ENCODE assay signal across 20 cellular contexts in genomic region chrX:8245411-8245810, GRCh38.
"Had no signal": no experiment of that assay in that cellular context is flagged by ENCODE, and none has a peak within 500 bp of the region (broad histone marks: within the 10 kb centered on the region; RNA-seq: fewer than 3 reads in every experiment).

No MANE protein-coding gene starts in this region.

- H3K36me3 ChIP-seq: adrenal gland, colonic mucosa, thyroid gland had no signal

- H3K4me3 ChIP-seq: adrenal gland, colonic mucosa, thyroid gland had no signal

- H3K27ac ChIP-seq: adrenal gland, colonic mucosa, parathyroid adenoma, thyroid gland had no signal

- H3K27ac Mint-ChIP-seq: activated CD4-positive, alpha-beta memory T cell treated with anti-CD3 and anti-CD28 coated beads, Interleukin-2, amount 10 ng/mL, durations not matched to agents 7 days and 5 days; activated naive CD4-positive, alpha-beta T cell treated with anti-CD3 and anti-CD28 coated beads, Interleukin-2, amount 50 U/mL, for 24 hours; activated T-cell treated with anti-CD3 and anti-CD28 coated beads, Interleukin-2, amount 50 U/mL, for 24 hours; naive B cell; stimulated activated memory B cell treated with anti-CD40 and anti-IgM and Interleukin-4, amounts not matched to agents 10 μg/mL and 1 μg/mL and 100 μg/mL, for 72 hours; T-cell had no signal

- H3K36me3 Mint-ChIP-seq: activated naive CD4-positive, alpha-beta T cell treated with anti-CD3 and anti-CD28 coated beads, Interleukin-2, amount 50 U/mL, for 24 hours; naive B cell; stimulated activated memory B cell treated with anti-CD40 and anti-IgM and Interleukin-4, amounts not matched to agents 10 μg/mL and 1 μg/mL and 100 μg/mL, for 72 hours; T-cell had no signal

- H2AFZ ChIP-seq: parathyroid adenoma had no signal

- FAIRE-seq: islet of Langerhans, urothelium cell line had no signal

- H3K9me3 ChIP-seq: adrenal gland, colonic mucosa, thyroid gland had no signal

- H3K4me1 Mint-ChIP-seq: activated CD4-positive, alpha-beta memory T cell treated with anti-CD3 and anti-CD28 coated beads, Interleukin-2, amount 10 ng/mL, durations not matched to agents 7 days and 5 days; activated naive CD4-positive, alpha-beta T cell treated with anti-CD3 and anti-CD28 coated beads, Interleukin-2, amount 50 U/mL, for 24 hours; naive B cell; stimulated activated memory B cell treated with anti-CD40 and anti-IgM and Interleukin-4, amounts not matched to agents 10 μg/mL and 1 μg/mL and 100 μg/mL, for 72 hours; T-cell had no signal

- H3K4me1 ChIP-seq: adrenal gland, colonic mucosa, parathyroid adenoma, thyroid gland had no signal

- H3K9ac ChIP-seq: parathyroid adenoma had no signal

- H3K4me3 Mint-ChIP-seq: activated CD4-positive, alpha-beta memory T cell treated with anti-CD3 and anti-CD28 coated beads, Interleukin-2, amount 10 ng/mL, durations not matched to agents 7 days and 5 days; activated naive CD4-positive, alpha-beta T cell treated with anti-CD3 and anti-CD28 coated beads, Interleukin-2, amount 50 U/mL, for 24 hours; activated T-cell treated with anti-CD3 and anti-CD28 coated beads, Interleukin-2, amount 50 U/mL, for 24 hours; naive B cell; stimulated activated memory B cell treated with anti-CD40 and anti-IgM and Interleukin-4, amounts not matched to agents 10 μg/mL and 1 μg/mL and 100 μg/mL, for 72 hours; T-cell had no signal

- H3K27me3 ChIP-seq: adrenal gland, colonic mucosa, thyroid gland had no signal

- H3K27me3 Mint-ChIP-seq: activated CD4-positive, alpha-beta memory T cell treated with anti-CD3 and anti-CD28 coated beads, Interleukin-2, amount 10 ng/mL, durations not matched to agents 7 days and 5 days; activated naive CD4-positive, alpha-beta T cell treated with anti-CD3 and anti-CD28 coated beads, Interleukin-2, amount 50 U/mL, for 24 hours; activated T-cell treated with anti-CD3 and anti-CD28 coated beads, Interleukin-2, amount 50 U/mL, for 24 hours; naive B cell; stimulated activated memory B cell treated with anti-CD40 and anti-IgM and Interleukin-4, amounts not matched to agents 10 μg/mL and 1 μg/mL and 100 μg/mL, for 72 hours; T-cell had no signal

- DNase-seq: activated CD4-positive, alpha-beta memory T cell treated with anti-CD3 and anti-CD28 coated beads, Interleukin-2, amount 10 ng/mL, durations not matched to agents 7 days and 5 days; activated CD4-positive, alpha-beta T cell treated with anti-CD3 and anti-CD28 coated beads for 1 hour; activated effector memory CD4-positive, alpha-beta T cell treated with anti-CD3 and anti-CD28 coated beads, Interleukin-2, amount 50 U/mL, for 16 hours; activated T-cell treated with anti-CD3 and anti-CD28 coated beads, Interleukin-2, amount 50 U/mL, for 24 hours; adrenal gland; caudate nucleus; colonic mucosa; foreskin melanocyte; head of caudate nucleus; left colon; naive B cell; stimulated activated CD4-positive, alpha-beta T cell treated with anti-CD3 and anti-CD28 coated beads, Interleukin-12 subunit alpha, Interleukin-12 subunit beta, amount 100 ng/mL, for 4 hours; T-cell; T-helper 9 cell; thyroid gland had no signal

- H3K79me2 ChIP-seq: parathyroid adenoma had no signal

- H3K9me3 Mint-ChIP-seq: activated naive CD4-positive, alpha-beta T cell treated with anti-CD3 and anti-CD28 coated beads, Interleukin-2, amount 50 U/mL, for 24 hours; stimulated activated memory B cell treated with anti-CD40 and anti-IgM and Interleukin-4, amounts not matched to agents 10 μg/mL and 1 μg/mL and 100 μg/mL, for 72 hours had no signal
